ENCODE assay signal across 7 cellular contexts in genomic region chr15:35195031-35195430, GRCh38.
"Had no signal": no experiment of that assay in that cellular context is flagged by ENCODE, and none has a peak within 500 bp of the region (broad histone marks: within the 10 kb centered on the region; RNA-seq: fewer than 3 reads in every experiment).

No MANE protein-coding gene starts in this region.

- ATAC-seq: HepG2, K562 had no signal

- H3K4me3 ChIP-seq: K562 had no signal

- H3K27ac ChIP-seq: HL-60 had no signal

- DNase-seq: KBM-7, KG1 had no signal

- FAIRE-seq: HepG2, HTR-8/SVneo, K562 had no signal

- H3K4me1 Mint-ChIP-seq: IgD-negative memory B cell had no signal

- H3K4me3 Mint-ChIP-seq: IgD-negative memory B cell had no signal

- H3K36me3 Mint-ChIP-seq: IgD-negative memory B cell had no signal

- H3K27ac Mint-ChIP-seq: IgD-negative memory B cell had no signal
